Comparison of ENCODE assay signal across 8 cellular contexts in genomic region chr4:110622841-110623709, GRCh38. TPM values are rescaled to one million over a fixed set of nuclear protein-coding genes. Genes with fewer than 3 reads are reported as not detected.
A peak's percentile ranks its signal among the peaks of the same experiment; 100 is the strongest.
DNase-seq lines count a peak whose midpoint lies in the region; ATAC-seq lines count a peak whose summit lies in the region.

Gene PITX2 (minus strand): TSS chr4:110623077. CDS start chr4:110622460, 617 bp downstream.

- peak within 1 kb of the TSS; percentile 71 for H3K4me3 Mint-ChIP-seq in activated naive CD4-positive, alpha-beta T cell treated with anti-CD3 and anti-CD28 coated beads, Interleukin-2, amount 50 U/mL, for 24 hours

- peak; percentile 82 for ATAC-seq in GM18519 (IDR thresholded peaks at IDR 0.05; ENCODE audit: low FRiP score, unreplicated experiment)
- peak; percentile 86 for ATAC-seq in HG02642 (IDR thresholded peaks at IDR 0.05; ENCODE audit: poor library complexity, unreplicated experiment)
- ATAC-seq in left cardiac atrium = peak; percentile 92 to 96

- H3K27me3 Mint-ChIP-seq in activated naive CD4-positive, alpha-beta T cell treated with anti-CD3 and anti-CD28 coated beads, Interleukin-2, amount 50 U/mL, for 24 hours = peaks cover 74% of the 10 kb centered on the region

- H3K4me1 Mint-ChIP-seq in activated naive CD4-positive, alpha-beta T cell treated with anti-CD3 and anti-CD28 coated beads, Interleukin-2, amount 50 U/mL, for 24 hours = peaks cover 32% of the 10 kb centered on the region

- peaks cover 6% of the 10 kb centered on the region for H3K36me3 Mint-ChIP-seq in activated naive CD4-positive, alpha-beta T cell treated with anti-CD3 and anti-CD28 coated beads, Interleukin-2, amount 50 U/mL, for 24 hours

- DNase-seq in NCI-H345 (lab: John Stamatoyannopoulos, UW) (peak; percentile 94), left cardiac atrium (peak; percentile 91), retina (peak; percentile 96), NCI-H1436 treated with DMSO at 0.1 percent for 48 hours (lab: John Stamatoyannopoulos, UW) (no peak)
- no peak for DNase-seq in activated effector memory CD4-positive, alpha-beta T cell treated with anti-CD3 and anti-CD28 coated beads, Interleukin-2, amount 50 U/mL, for 16 hours

- intact Hi-C loops in left cardiac atrium (cut with DNase I) = no loop called here

- H3K9me3 Mint-ChIP-seq in activated naive CD4-positive, alpha-beta T cell treated with anti-CD3 and anti-CD28 coated beads, Interleukin-2, amount 50 U/mL, for 24 hours = peaks cover 28% of the 10 kb centered on the region

- H3K27ac Mint-ChIP-seq in activated naive CD4-positive, alpha-beta T cell treated with anti-CD3 and anti-CD28 coated beads, Interleukin-2, amount 50 U/mL, for 24 hours = peak within 1 kb of the TSS; percentile 8

RNA-seq across cellular contexts. Expression of gene PITX2, which starts in this region (rescaled TPM):
- 10 to 100 TPM; 14.3 to 22.4 TPM for total RNA-seq in left cardiac atrium

Comparison
In these comparisons a context has a peak if more than half of its experiments do, and no peak if none do; other contexts are left out.
1. DNase-seq: peak in NCI-H345 (single experiment), left cardiac atrium (single experiment) and retina (single experiment); none in NCI-H1436 treated with DMSO at 0.1 percent for 48 hours (single experiment) and activated effector memory CD4-positive, alpha-beta T cell treated with anti-CD3 and anti-CD28 coated beads, Interleukin-2, amount 50 U/mL, for 16 hours (single experiment).
2. Peak in every context shown above with its lines, with median percentiles within 50 percentile points of each other: ATAC-seq.